ENCODE assay signal across 1 cellular context in the genomic region with DNA sequence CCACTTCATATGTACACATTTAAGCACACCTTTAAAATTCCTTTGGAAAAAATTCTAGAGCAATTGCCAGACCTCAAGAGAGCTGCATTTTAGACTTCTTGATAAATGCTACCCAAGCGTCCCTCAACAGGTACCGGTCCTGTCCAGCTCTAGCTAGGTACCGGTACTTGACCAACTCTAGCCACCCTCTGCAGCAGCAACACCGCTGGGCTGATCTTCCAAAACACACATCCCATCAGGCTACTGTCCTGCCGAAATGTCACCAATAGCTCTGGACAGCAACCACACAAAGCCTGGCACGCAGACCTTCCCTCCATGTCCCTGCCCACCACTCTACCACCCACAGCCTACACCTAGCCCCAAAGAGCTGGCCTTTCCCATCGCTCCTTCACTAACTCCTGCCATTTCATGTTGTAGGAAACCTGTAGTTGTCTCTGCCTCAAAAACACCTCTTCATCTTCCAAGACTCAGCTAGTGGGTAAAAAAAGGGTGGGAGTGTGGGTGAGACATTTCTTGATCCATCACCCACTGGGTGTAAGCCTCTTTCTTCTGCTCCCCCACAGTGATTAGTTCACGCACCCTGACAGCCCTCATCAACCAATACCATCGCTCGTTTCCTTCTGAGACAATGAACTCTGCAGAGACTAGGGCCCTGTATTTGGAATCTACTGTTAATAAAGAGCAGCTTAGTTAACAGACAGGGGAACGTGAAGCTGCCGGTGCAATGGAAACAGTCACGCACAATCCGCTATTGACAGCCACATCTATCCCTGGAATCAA.
TF ChIP-seq lines count a peak whose summit lies in the region.

No MANE protein-coding gene starts in this region.

TF ChIP-seq in GM23338, 12 proteins besides CTCF, POLR2A, EP300 and RAD21:
- no peak for TF ChIP-seq POLR2AphosphoS5 (IDR thresholded peaks at IDR 0.05; ENCODE audit: low read depth)
- TF ChIP-seq, protein P1, sequence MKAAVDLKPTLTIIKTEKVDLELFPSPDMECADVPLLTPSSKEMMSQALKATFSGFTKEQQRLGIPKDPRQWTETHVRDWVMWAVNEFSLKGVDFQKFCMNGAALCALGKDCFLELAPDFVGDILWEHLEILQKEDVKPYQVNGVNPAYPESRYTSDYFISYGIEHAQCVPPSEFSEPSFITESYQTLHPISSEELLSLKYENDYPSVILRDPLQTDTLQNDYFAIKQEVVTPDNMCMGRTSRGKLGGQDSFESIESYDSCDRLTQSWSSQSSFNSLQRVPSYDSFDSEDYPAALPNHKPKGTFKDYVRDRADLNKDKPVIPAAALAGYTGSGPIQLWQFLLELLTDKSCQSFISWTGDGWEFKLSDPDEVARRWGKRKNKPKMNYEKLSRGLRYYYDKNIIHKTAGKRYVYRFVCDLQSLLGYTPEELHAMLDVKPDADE (IDR thresholded peaks at IDR 0.05) = no peak
- TF ChIP-seq JUNB (IDR thresholded peaks at IDR 0.05; ENCODE audit: unreplicated experiment) = no peak
- no peak for TF ChIP-seq ZNF331 (CRISPR knock-in tag; IDR thresholded peaks at IDR 0.05; ENCODE audit: low read depth)
- TF ChIP-seq, protein P2, sequence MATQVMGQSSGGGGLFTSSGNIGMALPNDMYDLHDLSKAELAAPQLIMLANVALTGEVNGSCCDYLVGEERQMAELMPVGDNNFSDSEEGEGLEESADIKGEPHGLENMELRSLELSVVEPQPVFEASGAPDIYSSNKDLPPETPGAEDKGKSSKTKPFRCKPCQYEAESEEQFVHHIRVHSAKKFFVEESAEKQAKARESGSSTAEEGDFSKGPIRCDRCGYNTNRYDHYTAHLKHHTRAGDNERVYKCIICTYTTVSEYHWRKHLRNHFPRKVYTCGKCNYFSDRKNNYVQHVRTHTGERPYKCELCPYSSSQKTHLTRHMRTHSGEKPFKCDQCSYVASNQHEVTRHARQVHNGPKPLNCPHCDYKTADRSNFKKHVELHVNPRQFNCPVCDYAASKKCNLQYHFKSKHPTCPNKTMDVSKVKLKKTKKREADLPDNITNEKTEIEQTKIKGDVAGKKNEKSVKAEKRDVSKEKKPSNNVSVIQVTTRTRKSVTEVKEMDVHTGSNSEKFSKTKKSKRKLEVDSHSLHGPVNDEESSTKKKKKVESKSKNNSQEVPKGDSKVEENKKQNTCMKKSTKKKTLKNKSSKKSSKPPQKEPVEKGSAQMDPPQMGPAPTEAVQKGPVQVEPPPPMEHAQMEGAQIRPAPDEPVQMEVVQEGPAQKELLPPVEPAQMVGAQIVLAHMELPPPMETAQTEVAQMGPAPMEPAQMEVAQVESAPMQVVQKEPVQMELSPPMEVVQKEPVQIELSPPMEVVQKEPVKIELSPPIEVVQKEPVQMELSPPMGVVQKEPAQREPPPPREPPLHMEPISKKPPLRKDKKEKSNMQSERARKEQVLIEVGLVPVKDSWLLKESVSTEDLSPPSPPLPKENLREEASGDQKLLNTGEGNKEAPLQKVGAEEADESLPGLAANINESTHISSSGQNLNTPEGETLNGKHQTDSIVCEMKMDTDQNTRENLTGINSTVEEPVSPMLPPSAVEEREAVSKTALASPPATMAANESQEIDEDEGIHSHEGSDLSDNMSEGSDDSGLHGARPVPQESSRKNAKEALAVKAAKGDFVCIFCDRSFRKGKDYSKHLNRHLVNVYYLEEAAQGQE (IDR thresholded peaks at IDR 0.05; ENCODE audit: unreplicated experiment) = no peak
- no peak for TF ChIP-seq EZH2 (IDR thresholded peaks at IDR 0.05; ENCODE audit: low read depth, unreplicated experiment)
- no peak for TF ChIP-seq EZH2phosphoT487 (IDR thresholded peaks at IDR 0.05; ENCODE audit: unreplicated experiment)
- TF ChIP-seq NANOG (IDR thresholded peaks at IDR 0.05; ENCODE audit: borderline replicate concordance) = no peak
- TF ChIP-seq STAT1 (IDR thresholded peaks at IDR 0.05; ENCODE audit: unreplicated experiment) = no peak
- TF ChIP-seq, protein P3, sequence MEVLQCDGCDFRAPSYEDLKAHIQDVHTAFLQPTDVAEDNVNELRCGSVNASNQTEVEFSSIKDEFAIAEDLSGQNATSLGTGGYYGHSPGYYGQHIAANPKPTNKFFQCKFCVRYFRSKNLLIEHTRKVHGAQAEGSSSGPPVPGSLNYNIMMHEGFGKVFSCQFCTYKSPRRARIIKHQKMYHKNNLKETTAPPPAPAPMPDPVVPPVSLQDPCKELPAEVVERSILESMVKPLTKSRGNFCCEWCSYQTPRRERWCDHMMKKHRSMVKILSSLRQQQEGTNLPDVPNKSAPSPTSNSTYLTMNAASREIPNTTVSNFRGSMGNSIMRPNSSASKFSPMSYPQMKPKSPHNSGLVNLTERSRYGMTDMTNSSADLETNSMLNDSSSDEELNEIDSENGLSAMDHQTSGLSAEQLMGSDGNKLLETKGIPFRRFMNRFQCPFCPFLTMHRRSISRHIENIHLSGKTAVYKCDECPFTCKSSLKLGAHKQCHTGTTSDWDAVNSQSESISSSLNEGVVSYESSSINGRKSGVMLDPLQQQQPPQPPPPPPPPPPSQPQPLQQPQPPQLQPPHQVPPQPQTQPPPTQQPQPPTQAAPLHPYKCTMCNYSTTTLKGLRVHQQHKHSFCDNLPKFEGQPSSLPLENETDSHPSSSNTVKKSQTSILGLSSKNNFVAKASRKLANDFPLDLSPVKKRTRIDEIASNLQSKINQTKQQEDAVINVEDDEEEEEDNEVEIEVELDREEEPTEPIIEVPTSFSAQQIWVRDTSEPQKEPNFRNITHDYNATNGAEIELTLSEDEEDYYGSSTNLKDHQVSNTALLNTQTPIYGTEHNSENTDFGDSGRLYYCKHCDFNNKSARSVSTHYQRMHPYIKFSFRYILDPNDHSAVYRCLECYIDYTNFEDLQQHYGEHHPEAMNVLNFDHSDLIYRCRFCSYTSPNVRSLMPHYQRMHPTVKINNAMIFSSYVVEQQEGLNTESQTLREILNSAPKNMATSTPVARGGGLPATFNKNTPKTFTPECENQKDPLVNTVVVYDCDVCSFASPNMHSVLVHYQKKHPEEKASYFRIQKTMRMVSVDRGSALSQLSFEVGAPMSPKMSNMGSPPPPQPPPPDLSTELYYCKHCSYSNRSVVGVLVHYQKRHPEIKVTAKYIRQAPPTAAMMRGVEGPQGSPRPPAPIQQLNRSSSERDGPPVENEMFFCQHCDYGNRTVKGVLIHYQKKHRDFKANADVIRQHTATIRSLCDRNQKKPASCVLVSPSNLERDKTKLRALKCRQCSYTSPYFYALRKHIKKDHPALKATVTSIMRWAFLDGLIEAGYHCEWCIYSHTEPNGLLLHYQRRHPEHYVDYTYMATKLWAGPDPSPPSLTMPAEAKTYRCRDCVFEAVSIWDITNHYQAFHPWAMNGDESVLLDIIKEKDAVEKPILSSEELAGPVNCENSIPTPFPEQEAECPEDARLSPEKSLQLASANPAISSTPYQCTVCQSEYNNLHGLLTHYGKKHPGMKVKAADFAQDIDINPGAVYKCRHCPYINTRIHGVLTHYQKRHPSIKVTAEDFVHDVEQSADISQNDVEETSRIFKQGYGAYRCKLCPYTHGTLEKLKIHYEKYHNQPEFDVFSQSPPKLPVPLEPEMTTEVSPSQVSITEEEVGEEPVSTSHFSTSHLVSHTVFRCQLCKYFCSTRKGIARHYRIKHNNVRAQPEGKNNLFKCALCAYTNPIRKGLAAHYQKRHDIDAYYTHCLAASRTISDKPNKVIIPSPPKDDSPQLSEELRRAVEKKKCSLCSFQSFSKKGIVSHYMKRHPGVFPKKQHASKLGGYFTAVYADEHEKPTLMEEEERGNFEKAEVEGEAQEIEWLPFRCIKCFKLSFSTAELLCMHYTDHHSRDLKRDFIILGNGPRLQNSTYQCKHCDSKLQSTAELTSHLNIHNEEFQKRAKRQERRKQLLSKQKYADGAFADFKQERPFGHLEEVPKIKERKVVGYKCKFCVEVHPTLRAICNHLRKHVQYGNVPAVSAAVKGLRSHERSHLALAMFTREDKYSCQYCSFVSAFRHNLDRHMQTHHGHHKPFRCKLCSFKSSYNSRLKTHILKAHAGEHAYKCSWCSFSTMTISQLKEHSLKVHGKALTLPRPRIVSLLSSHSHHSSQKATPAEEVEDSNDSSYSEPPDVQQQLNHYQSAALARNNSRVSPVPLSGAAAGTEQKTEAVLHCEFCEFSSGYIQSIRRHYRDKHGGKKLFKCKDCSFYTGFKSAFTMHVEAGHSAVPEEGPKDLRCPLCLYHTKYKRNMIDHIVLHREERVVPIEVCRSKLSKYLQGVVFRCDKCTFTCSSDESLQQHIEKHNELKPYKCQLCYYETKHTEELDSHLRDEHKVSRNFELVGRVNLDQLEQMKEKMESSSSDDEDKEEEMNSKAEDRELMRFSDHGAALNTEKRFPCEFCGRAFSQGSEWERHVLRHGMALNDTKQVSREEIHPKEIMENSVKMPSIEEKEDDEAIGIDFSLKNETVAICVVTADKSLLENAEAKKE (CRISPR knock-in tag; IDR thresholded peaks at IDR 0.05) = no peak
- TF ChIP-seq CREB1 (CRISPR knock-in tag; IDR thresholded peaks at IDR 0.05; ENCODE audit: low read depth) = no peak
- TF ChIP-seq ZNF114 (CRISPR knock-in tag; IDR thresholded peaks at IDR 0.05) = no peak
